ENCODE assay signal across 10 cellular contexts in the genomic region with DNA sequence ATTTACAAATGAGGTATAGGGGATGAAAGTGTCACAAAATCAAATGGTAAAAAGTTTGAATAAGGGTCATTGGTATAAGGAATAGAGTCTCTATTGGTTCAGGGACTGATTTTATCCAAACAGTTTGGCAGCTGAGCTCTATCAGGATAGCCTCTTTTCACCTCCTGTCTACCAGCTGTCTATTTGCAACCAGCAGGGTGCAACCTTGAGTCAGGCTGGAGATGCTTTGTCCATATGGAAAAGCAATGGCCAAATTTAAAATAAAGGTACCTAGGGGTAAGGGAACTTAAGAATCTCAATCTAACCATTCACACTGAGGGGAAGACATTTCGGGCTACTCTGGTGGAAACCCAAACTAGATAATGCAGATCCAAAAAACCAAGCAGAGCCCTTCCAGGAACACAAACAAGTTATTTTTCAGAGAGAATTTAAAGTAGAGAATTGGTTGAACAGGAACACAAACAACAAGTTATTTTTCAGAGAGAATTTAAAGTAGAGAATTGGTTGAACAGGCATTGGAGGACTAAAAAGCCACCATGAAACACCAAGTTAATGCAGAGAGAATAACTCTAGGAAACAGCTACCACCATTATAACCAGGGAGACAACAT. TPM values are rescaled to one million over a fixed set of nuclear protein-coding genes. Genes with fewer than 3 reads are reported as not detected.
A peak's percentile ranks its signal among the peaks of the same experiment; 100 is the strongest.
DNase-seq lines count a peak whose midpoint lies in the region; ATAC-seq and TF ChIP-seq lines count a peak whose summit lies in the region.
"Had no signal": no experiment of that assay in that cellular context is flagged by ENCODE, and none has a peak within 500 bp of the region (broad histone marks: within the 10 kb centered on the region; RNA-seq: fewer than 3 reads in every experiment).

No MANE protein-coding gene starts in this region.

- TF ChIP-seq POLR2A in adrenal gland (IDR thresholded peaks at IDR 0.05): no peak

- H3K36me3 Mint-ChIP-seq in nephron (ENCODE audit: low read depth): no peaks in the 10 kb centered on the region

- no peak overlapping the region for H3K4me3 ChIP-seq in GM06990 (replicated peaks; ENCODE audit: low read depth, low read length)
- H3K4me3 ChIP-seq in LNCaP clone FGC (ENCODE audit: low read depth, low read length): no peak overlapping the region
- H3K4me3 ChIP-seq in adrenal gland: no peak overlapping the region

- H3K9me3 ChIP-seq in adrenal gland (replicated peaks in 1 of 3): no peaks in the 10 kb centered on the region

- H3K4me1 ChIP-seq in adrenal gland (replicated peaks in 1 of 2): no peaks in the 10 kb centered on the region

- no peak for DNase-seq in GM06990 (ENCODE audit: extremely low read depth, insufficient read length)
- no peak for DNase-seq in LNCaP clone FGC (ENCODE audit: low read depth)
- DNase-seq in adrenal gland: peak; percentile 21 to 74 (median 44)
- DNase-seq in A172 (ENCODE audit: low spot score): no peak
- DNase-seq in AG08395 (ENCODE audit: low spot score): no peak

- H3K4me3 Mint-ChIP-seq in nephron: no peak overlapping the region

- peaks cover 22% of the 10 kb centered on the region for H3K27me3 Mint-ChIP-seq in nephron (ENCODE audit: low read depth)

- no peaks in the 10 kb centered on the region for H3K9me3 Mint-ChIP-seq in nephron

- intact Hi-C loops in adrenal gland (cut with DNase I): loop anchor here in 1 of 2 donors (10.0 kb wide), 1 partner anchor 124 kb away; no protein-coding TSS in a partner anchor

- no peak overlapping the region for H3K27ac ChIP-seq in adrenal gland

- H3K27me3 ChIP-seq in GM06990 (replicated peaks; ENCODE audit: control insufficient read depth, insufficient read depth, low read length) (no peaks in the 10 kb centered on the region), adrenal gland (no peaks in the 10 kb centered on the region)

- WGBS in adrenal gland, 4 donors: 44 to 69% (median 56%) methylated on average over 1 of the region's 1 CpG

- ATAC-seq in HG02763 (IDR thresholded peaks at IDR 0.05; ENCODE audit: unreplicated experiment) (no peak), GM18858 (IDR thresholded peaks at IDR 0.05; ENCODE audit: unreplicated experiment) (no peak)
- ATAC-seq: left colon had no signal

- H3K36me3 ChIP-seq in GM06990 (ENCODE audit: control insufficient read depth, insufficient read depth, low read length): no peaks in the 10 kb centered on the region
- H3K36me3 ChIP-seq in adrenal gland (replicated peaks in 1 of 2): no peaks in the 10 kb centered on the region

- H3K27ac Mint-ChIP-seq in nephron: no peak overlapping the region

- peak; percentile 49 for TF ChIP-seq CTCF in GM06990 (IDR thresholded peaks at IDR 0.05; ENCODE audit: insufficient read depth, low read length, poor library complexity, severe bottlenecking)
- TF ChIP-seq CTCF in LNCaP clone FGC (IDR thresholded peaks at IDR 0.05; ENCODE audit: control insufficient read depth, extremely low read depth, insufficient read depth): peak; percentile 82
- TF ChIP-seq CTCF in adrenal gland (IDR thresholded peaks at IDR 0.05): peak; percentile 47 to 67 (median 60)
- peak; percentile 68 to 76 (median 73) for TF ChIP-seq CTCF in nephron (IDR thresholded peaks at IDR 0.05; ENCODE audit: unreplicated experiment in 3 of 3)

- H3K4me1 Mint-ChIP-seq in nephron: no peaks in the 10 kb centered on the region

RNA-seq across cellular contexts. Expression of gene CA10, which starts 12.6 kb away (rescaled TPM):
- total RNA-seq in adrenal gland: 1 to 10 TPM in 3 of 8 donors, not detected in 5; 2.5 to 3.1 (median 2.8) TPM
- 1 to 10 TPM in 1 of 3 donors, under 1 TPM in 2; 0.27 to 2.8 (median 0.64) TPM for polyA plus RNA-seq in adrenal gland
- not detected in 2 replicates for total RNA-seq in A172 (2014; rRNA removed; shearing (Covaris generic))
- total RNA-seq: activated CD8-positive, alpha-beta memory T cell treated with anti-CD3 and anti-CD28 coated beads for 36 hours; left colon had no signal

Comparison
In these comparisons a context has a peak if more than half of its experiments do, and no peak if none do; other contexts are left out.
1. DNase-seq: peak in adrenal gland (7 of 7); none in GM06990 (single experiment), LNCaP clone FGC (single experiment), A172 (single experiment) and AG08395 (single experiment).
2. Peak in every context shown above with its lines, with median percentiles within 50 percentile points of each other: CTCF ChIP-seq.